ENCODE assay signal across 1 cellular context in genomic region chr12:130141105-130141504, GRCh38.
TF ChIP-seq lines count a peak whose summit lies in the region.

No MANE protein-coding gene starts in this region.

TF ChIP-seq in K562, 482 proteins besides CTCF, POLR2A, EP300 and RAD21 (continued from another document):
- TF ChIP-seq, protein P1, sequence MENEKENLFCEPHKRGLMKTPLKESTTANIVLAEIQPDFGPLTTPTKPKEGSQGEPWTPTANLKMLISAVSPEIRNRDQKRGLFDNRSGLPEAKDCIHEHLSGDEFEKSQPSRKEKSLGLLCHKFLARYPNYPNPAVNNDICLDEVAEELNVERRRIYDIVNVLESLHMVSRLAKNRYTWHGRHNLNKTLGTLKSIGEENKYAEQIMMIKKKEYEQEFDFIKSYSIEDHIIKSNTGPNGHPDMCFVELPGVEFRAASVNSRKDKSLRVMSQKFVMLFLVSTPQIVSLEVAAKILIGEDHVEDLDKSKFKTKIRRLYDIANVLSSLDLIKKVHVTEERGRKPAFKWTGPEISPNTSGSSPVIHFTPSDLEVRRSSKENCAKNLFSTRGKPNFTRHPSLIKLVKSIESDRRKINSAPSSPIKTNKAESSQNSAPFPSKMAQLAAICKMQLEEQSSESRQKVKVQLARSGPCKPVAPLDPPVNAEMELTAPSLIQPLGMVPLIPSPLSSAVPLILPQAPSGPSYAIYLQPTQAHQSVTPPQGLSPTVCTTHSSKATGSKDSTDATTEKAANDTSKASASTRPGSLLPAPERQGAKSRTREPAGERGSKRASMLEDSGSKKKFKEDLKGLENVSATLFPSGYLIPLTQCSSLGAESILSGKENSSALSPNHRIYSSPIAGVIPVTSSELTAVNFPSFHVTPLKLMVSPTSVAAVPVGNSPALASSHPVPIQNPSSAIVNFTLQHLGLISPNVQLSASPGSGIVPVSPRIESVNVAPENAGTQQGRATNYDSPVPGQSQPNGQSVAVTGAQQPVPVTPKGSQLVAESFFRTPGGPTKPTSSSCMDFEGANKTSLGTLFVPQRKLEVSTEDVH (IDR thresholded peaks at IDR 0.05; ENCODE audit: low read depth, partially characterized antibody), result no peak
- TF ChIP-seq RBM17 (IDR thresholded peaks at IDR 0.05; ENCODE audit: borderline replicate concordance, low read depth, low read length) (no peak), ZNF589 (CRISPR knock-in tag; IDR thresholded peaks at IDR 0.05; ENCODE audit: low read depth) (no peak), BCLAF1 (IDR thresholded peaks at IDR 0.05; ENCODE audit: borderline replicate concordance in 1 of 2, control insufficient read depth in 1 of 2, low read depth in 2 of 2, low read length in 1 of 2) (no peak), EP400 (IDR thresholded peaks at IDR 0.05) (no peak), ZNF23 (CRISPR knock-in tag; IDR thresholded peaks at IDR 0.05) (no peak)
- TF ChIP-seq, protein P2, sequence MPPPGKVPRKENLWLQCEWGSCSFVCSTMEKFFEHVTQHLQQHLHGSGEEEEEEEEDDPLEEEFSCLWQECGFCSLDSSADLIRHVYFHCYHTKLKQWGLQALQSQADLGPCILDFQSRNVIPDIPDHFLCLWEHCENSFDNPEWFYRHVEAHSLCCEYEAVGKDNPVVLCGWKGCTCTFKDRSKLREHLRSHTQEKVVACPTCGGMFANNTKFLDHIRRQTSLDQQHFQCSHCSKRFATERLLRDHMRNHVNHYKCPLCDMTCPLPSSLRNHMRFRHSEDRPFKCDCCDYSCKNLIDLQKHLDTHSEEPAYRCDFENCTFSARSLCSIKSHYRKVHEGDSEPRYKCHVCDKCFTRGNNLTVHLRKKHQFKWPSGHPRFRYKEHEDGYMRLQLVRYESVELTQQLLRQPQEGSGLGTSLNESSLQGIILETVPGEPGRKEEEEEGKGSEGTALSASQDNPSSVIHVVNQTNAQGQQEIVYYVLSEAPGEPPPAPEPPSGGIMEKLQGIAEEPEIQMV (tag; conservative IDR thresholded peaks at IDR 0.05; ENCODE audit: low read depth), result no peak
